In genomic region chrX:57918750-57919436, GRCh38 we compare ENCODE assay signal across 8 cellular contexts. TPM values are rescaled to one million over a fixed set of nuclear protein-coding genes. Genes with fewer than 3 reads are reported as not detected.
A peak's percentile ranks its signal among the peaks of the same experiment; 100 is the strongest.
DNase-seq lines count a peak whose midpoint lies in the region; ATAC-seq, FAIRE-seq and TF ChIP-seq lines count a peak whose summit lies in the region.

No MANE protein-coding gene starts in this region.

- peaks cover 6% of the 10 kb centered on the region for H3K9me3 Mint-ChIP-seq in neural crest cell

- H3K36me3 Mint-ChIP-seq in neural crest cell (ENCODE audit: low read depth), result no peaks in the 10 kb centered on the region

- peak; percentile 47 for TF ChIP-seq CTCF in C4-2B (conservative IDR thresholded peaks at IDR 0.05)
- peak; percentile 52 for TF ChIP-seq CTCF in neural crest cell (conservative IDR thresholded peaks at IDR 0.05)

- no peak overlapping the region for H3K27ac Mint-ChIP-seq in neural crest cell (ENCODE audit: unreplicated experiment)

- no peaks in the 10 kb centered on the region for H3K4me1 Mint-ChIP-seq in neural crest cell

- FAIRE-seq in GM12892 (lab: Jason Lieb, UNC) (peak; percentile 82), colon (lab: Jason Lieb, UNC) (peak; percentile 21)

- ATAC-seq in GM18520 (IDR thresholded peaks at IDR 0.05; ENCODE audit: unreplicated experiment) (no peak), HG03521 (IDR thresholded peaks at IDR 0.05; ENCODE audit: unreplicated experiment) (no peak)

- no peaks in the 10 kb centered on the region for H3K27me3 Mint-ChIP-seq in neural crest cell (ENCODE audit: low read depth)

- TF ChIP-seq POLR2A in GM12892 (IDR thresholded peaks at IDR 0.05; ENCODE audit: low read depth, low read length), result no peak

- no peak for DNase-seq in GM12892 (ENCODE audit: insufficient read length)
- peak; percentile 42 for DNase-seq in NCI-H345 (lab: John Stamatoyannopoulos, UW)
- DNase-seq in neural crest cell (ENCODE audit: low read depth, low spot score), result peak; percentile 1
- DNase-seq in NCI-H510A (lab: John Stamatoyannopoulos, UW), result no peak

- H3K4me3 Mint-ChIP-seq in neural crest cell, result no peak overlapping the region

- no peak overlapping the region for H3K27ac ChIP-seq in C4-2B

RNA-seq across cellular contexts. Expression of gene ZXDA, which starts 8.6 kb away (rescaled TPM):
- 0.91 TPM for polyA plus RNA-seq in GM12892 (2012; ENCODE audit: missing spikeins)
- not detected in 2 replicates for total RNA-seq in neural crest cell

Comparison
In these comparisons a context has a peak if more than half of its experiments do, and no peak if none do; other contexts are left out.
1. DNase-seq: peak in NCI-H345 (single experiment) and neural crest cell (single experiment); none in GM12892 (single experiment) and NCI-H510A (single experiment).